In the genomic region with DNA sequence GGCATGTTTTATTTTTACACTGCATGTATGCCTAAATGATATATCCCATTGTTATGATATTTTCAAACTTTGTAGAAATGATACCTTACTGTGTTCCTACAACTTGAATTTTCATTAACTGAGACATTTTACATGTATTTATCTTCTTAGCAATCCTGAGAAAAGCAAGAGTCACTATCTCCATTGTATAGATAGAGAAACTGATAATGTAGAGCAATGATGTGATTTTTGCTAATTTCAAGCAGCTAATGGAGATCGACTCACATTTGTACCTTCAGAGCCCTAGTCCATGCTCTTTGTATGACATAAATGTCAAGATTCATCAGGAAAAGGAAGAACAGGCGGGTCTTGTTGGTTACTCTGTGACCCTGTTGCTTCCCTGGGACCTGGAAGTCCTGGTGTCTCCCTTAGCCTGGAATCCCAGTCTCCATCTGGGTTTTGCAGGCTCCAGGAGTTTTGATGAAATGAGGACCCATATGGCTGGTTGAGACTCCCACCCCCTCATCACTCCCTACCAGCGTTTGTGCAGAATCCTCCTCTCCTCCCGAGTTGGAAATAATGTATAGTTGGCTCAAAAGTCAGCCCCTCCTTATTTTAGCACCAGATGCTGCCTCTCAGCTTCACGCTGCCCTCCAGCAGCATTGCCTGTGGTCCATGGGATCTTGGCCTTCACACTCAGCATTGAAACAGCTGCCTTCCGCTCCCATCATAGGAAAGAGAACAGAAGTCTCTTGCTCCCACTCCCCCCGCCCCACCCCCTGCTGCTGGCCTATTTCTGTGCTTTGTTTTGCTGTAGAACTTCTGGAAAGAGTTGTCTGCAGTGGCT, we compare ENCODE assay signal across 16 cellular contexts.
DNase-seq lines count a peak whose midpoint lies in the region; ATAC-seq and TF ChIP-seq lines count a peak whose summit lies in the region.
"Had no signal": no experiment of that assay in that cellular context is flagged by ENCODE, and none has a peak within 500 bp of the region (broad histone marks: within the 10 kb centered on the region; RNA-seq: fewer than 3 reads in every experiment).

No MANE protein-coding gene starts in this region.

- ATAC-seq in activated naive CD8-positive, alpha-beta T cell treated with anti-CD3 and anti-CD28 coated beads, Interleukin-2, amount 10 ng/mL, durations not matched to agents 7 days and 5 days (ENCODE audit: low read depth) = no peak
- ATAC-seq in activated naive CD8-positive, alpha-beta T cell treated with anti-CD3 and anti-CD28 coated beads, Interleukin-2, amount 50 U/mL, for 24 hours = no peak
- no peak for ATAC-seq in left lobe of liver
- ATAC-seq: activated CD4-positive, alpha-beta T cell treated with anti-CD3 and anti-CD28 coated beads for 36 hours; activated T-helper 17 cell treated with anti-CD3 and anti-CD28 coated beads, Interleukin-2, amount 50 U/mL, for 72 hours; gastroesophageal sphincter; HCT116; K562 had no signal

- DNase-seq in activated naive CD8-positive, alpha-beta T cell treated with anti-CD3 and anti-CD28 coated beads, Interleukin-2, amount 10 ng/mL, durations not matched to agents 7 days and 5 days = no peak
- DNase-seq in activated naive CD8-positive, alpha-beta T cell treated with anti-CD3 and anti-CD28 coated beads, Interleukin-2, amount 50 U/mL, for 24 hours = no peak
- peak; percentile 66 for DNase-seq in NCI-H69 (lab: John Stamatoyannopoulos, UW)
- peak; percentile 8 for DNase-seq in left lobe of liver (ENCODE audit: low spot score)
- peak; percentile 11 for DNase-seq in spleen
- no peak for DNase-seq in esophagus muscularis mucosa (ENCODE audit: extremely low spot score)
- DNase-seq in SKM-1 (lab: John Stamatoyannopoulos, UW; ENCODE audit: unreplicated experiment) = no peak
- DNase-seq in RKO (ENCODE audit: low spot score) = no peak
- DNase-seq: activated CD4-positive, alpha-beta T cell treated with anti-CD3 and anti-CD28 coated beads for 36 hours; Caco-2; NCI-H2029 treated with DMSO at 0.1 percent for 48 hours; NCI-H526 treated with DMSO at 0.1 percent for 48 hours had no signal

- H3K27ac Mint-ChIP-seq in activated naive CD8-positive, alpha-beta T cell treated with anti-CD3 and anti-CD28 coated beads, Interleukin-2, amount 10 ng/mL, durations not matched to agents 7 days and 5 days = peak overlapping the region; percentile 65
- no peak overlapping the region for H3K27ac Mint-ChIP-seq in activated naive CD8-positive, alpha-beta T cell treated with anti-CD3 and anti-CD28 coated beads, Interleukin-2, amount 50 U/mL, for 24 hours
- H3K27ac Mint-ChIP-seq: activated CD4-positive, alpha-beta T cell treated with anti-CD3 and anti-CD28 coated beads for 36 hours; activated T-helper 17 cell treated with anti-CD3 and anti-CD28 coated beads, Interleukin-2, amount 50 U/mL, for 72 hours had no signal

- POLR2A ChIA-PET in activated naive CD8-positive, alpha-beta T cell treated with anti-CD3 and anti-CD28 coated beads, Interleukin-2, amount 10 ng/mL, durations not matched to agents 7 days and 5 days (lab: Charles Lee) = no interaction called here

- TF ChIP-seq CTCF in spleen (IDR thresholded peaks at IDR 0.05 in 8 of 11, conservative IDR thresholded peaks at IDR 0.05 in 3 of 11) (no peak), esophagus muscularis mucosa (IDR thresholded peaks at IDR 0.05) (no peak)

- H3K4me3 ChIP-seq in spleen (no peak overlapping the region), esophagus muscularis mucosa (no peak overlapping the region)
- H3K4me3 ChIP-seq: gastroesophageal sphincter, K562 had no signal

- peak overlapping the region in 2 of 8 donors; percentile 5 to 78 for H3K27ac ChIP-seq in spleen
- H3K27ac ChIP-seq in esophagus muscularis mucosa (replicated peaks in 1 of 4) = no peak overlapping the region
- H3K27ac ChIP-seq: gastroesophageal sphincter had no signal

- no peaks in the 10 kb centered on the region for H3K9me3 ChIP-seq in spleen
- no peaks in the 10 kb centered on the region for H3K9me3 ChIP-seq in esophagus muscularis mucosa
- H3K9me3 ChIP-seq: Caco-2, gastroesophageal sphincter had no signal

- no peaks in the 10 kb centered on the region for H3K27me3 Mint-ChIP-seq in activated naive CD8-positive, alpha-beta T cell treated with anti-CD3 and anti-CD28 coated beads, Interleukin-2, amount 10 ng/mL, durations not matched to agents 7 days and 5 days
- no peaks in the 10 kb centered on the region for H3K27me3 Mint-ChIP-seq in activated naive CD8-positive, alpha-beta T cell treated with anti-CD3 and anti-CD28 coated beads, Interleukin-2, amount 50 U/mL, for 24 hours
- H3K27me3 Mint-ChIP-seq: activated CD4-positive, alpha-beta T cell treated with anti-CD3 and anti-CD28 coated beads for 36 hours; activated T-helper 17 cell treated with anti-CD3 and anti-CD28 coated beads, Interleukin-2, amount 50 U/mL, for 72 hours had no signal

- peaks cover 61% of the 10 kb centered on the region for H3K4me1 Mint-ChIP-seq in activated naive CD8-positive, alpha-beta T cell treated with anti-CD3 and anti-CD28 coated beads, Interleukin-2, amount 10 ng/mL, durations not matched to agents 7 days and 5 days
- H3K4me1 Mint-ChIP-seq in activated naive CD8-positive, alpha-beta T cell treated with anti-CD3 and anti-CD28 coated beads, Interleukin-2, amount 50 U/mL, for 24 hours = peaks cover 75% of the 10 kb centered on the region

- no peaks in the 10 kb centered on the region for H3K9me3 Mint-ChIP-seq in activated naive CD8-positive, alpha-beta T cell treated with anti-CD3 and anti-CD28 coated beads, Interleukin-2, amount 10 ng/mL, durations not matched to agents 7 days and 5 days
- no peaks in the 10 kb centered on the region for H3K9me3 Mint-ChIP-seq in activated naive CD8-positive, alpha-beta T cell treated with anti-CD3 and anti-CD28 coated beads, Interleukin-2, amount 50 U/mL, for 24 hours
- H3K9me3 Mint-ChIP-seq: activated T-helper 17 cell treated with anti-CD3 and anti-CD28 coated beads, Interleukin-2, amount 50 U/mL, for 72 hours had no signal

- WGBS in spleen, 5 donors = 60 to 76% (median 68%) methylated on average over 7 of the region's 7 CpGs
- 61% methylated on average over 7 of the region's 7 CpGs for WGBS in esophagus muscularis mucosa

- peaks cover 24% of the 10 kb centered on the region for H3K36me3 Mint-ChIP-seq in activated naive CD8-positive, alpha-beta T cell treated with anti-CD3 and anti-CD28 coated beads, Interleukin-2, amount 10 ng/mL, durations not matched to agents 7 days and 5 days
- peaks cover 3% of the 10 kb centered on the region for H3K36me3 Mint-ChIP-seq in activated naive CD8-positive, alpha-beta T cell treated with anti-CD3 and anti-CD28 coated beads, Interleukin-2, amount 50 U/mL, for 24 hours (ENCODE audit: low read depth)

- H3K4me3 Mint-ChIP-seq in activated naive CD8-positive, alpha-beta T cell treated with anti-CD3 and anti-CD28 coated beads, Interleukin-2, amount 10 ng/mL, durations not matched to agents 7 days and 5 days = no peak overlapping the region
- H3K4me3 Mint-ChIP-seq in activated naive CD8-positive, alpha-beta T cell treated with anti-CD3 and anti-CD28 coated beads, Interleukin-2, amount 50 U/mL, for 24 hours = no peak overlapping the region
- H3K4me3 Mint-ChIP-seq: activated CD4-positive, alpha-beta T cell treated with anti-CD3 and anti-CD28 coated beads for 36 hours; activated T-helper 17 cell treated with anti-CD3 and anti-CD28 coated beads, Interleukin-2, amount 50 U/mL, for 72 hours had no signal

- intact Hi-C loops in spleen (cut with DNase I; ENCODE audit: low total_unique reads) = no loop called here
- intact Hi-C loops in esophagus muscularis mucosa (cut with DNase I) = no loop called here

- H3K4me1 ChIP-seq in spleen = peaks cover 0 to 50% (median 15%) of the 10 kb centered on the region in 6 donors
- no peaks in the 10 kb centered on the region for H3K4me1 ChIP-seq in esophagus muscularis mucosa
- H3K4me1 ChIP-seq: Caco-2, gastroesophageal sphincter had no signal

- no peak for TF ChIP-seq EP300 in esophagus muscularis mucosa (IDR thresholded peaks at IDR 0.05)

- TF ChIP-seq POLR2A in spleen (IDR thresholded peaks at IDR 0.05) = no peak
- no peak for TF ChIP-seq POLR2A in esophagus muscularis mucosa (IDR thresholded peaks at IDR 0.05; ENCODE audit: low read depth)

- H3K36me3 ChIP-seq in spleen (no peaks in the 10 kb centered on the region), esophagus muscularis mucosa (no peaks in the 10 kb centered on the region)
- H3K36me3 ChIP-seq: gastroesophageal sphincter had no signal

- H3K27me3 ChIP-seq in spleen (replicated peaks in 1 of 7) (peaks cover 0 to 14% (median 0%) of the 10 kb centered on the region in 7 donors), esophagus muscularis mucosa (no peaks in the 10 kb centered on the region)

Comparison
In these comparisons a context has a peak if more than half of its experiments do, and no peak if none do; other contexts are left out.
1. DNase-seq: peak in NCI-H69 (single experiment), left lobe of liver (single experiment) and spleen (single experiment); none in activated naive CD8-positive, alpha-beta T cell treated with anti-CD3 and anti-CD28 coated beads, Interleukin-2, amount 10 ng/mL, durations not matched to agents 7 days and 5 days (single experiment), activated naive CD8-positive, alpha-beta T cell treated with anti-CD3 and anti-CD28 coated beads, Interleukin-2, amount 50 U/mL, for 24 hours (single experiment), esophagus muscularis mucosa (single experiment), SKM-1 (single experiment) and RKO (single experiment).